ENCODE assay signal across 26 cellular contexts in the genomic region with DNA sequence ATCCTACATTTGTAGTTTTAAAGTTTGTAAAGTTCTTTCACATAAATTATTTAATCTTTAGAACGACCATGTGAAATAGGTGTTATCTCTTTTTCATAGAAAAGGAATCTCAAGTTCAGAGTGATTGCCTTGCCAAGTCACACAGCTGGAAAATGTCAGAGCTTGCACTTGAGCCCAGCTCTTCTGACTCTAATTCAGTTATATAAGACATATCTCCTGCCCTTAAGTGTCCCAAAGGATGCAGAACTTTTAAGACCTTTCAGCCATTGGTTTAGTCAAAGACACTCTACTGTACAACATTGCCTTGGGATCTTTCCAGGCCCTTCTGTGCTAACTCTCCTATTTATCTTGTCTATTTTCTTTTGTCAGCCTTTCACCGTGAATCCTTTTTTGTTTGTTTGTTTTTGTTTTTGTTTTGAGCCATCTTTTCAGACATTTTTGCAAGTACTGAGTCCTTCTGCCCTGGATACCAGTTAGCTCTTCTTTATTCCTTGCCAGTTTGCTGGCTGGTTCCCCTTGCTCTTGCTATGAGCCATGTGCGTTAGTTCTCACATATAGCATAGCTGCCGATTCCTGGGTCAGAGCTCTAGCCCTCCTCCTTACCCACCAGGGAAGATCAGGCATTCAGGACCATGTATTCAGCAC.
DNase-seq lines count a peak whose midpoint lies in the region; ATAC-seq, FAIRE-seq and TF ChIP-seq lines count a peak whose summit lies in the region.
"Had no signal": no experiment of that assay in that cellular context is flagged by ENCODE, and none has a peak within 500 bp of the region (broad histone marks: within the 10 kb centered on the region; RNA-seq: fewer than 3 reads in every experiment).

No MANE protein-coding gene starts in this region.

- DNase-seq in GM03348 (ENCODE audit: low spot score) (peak; percentile 8), K562 (ENCODE audit: extremely low read depth in 1 of 4, low spot score in 3 of 4) (no peak), cardiac muscle cell (ENCODE audit: low read depth in 1 of 2, low spot score in 1 of 2) (peak; percentile 33 to 81), foreskin melanocyte (no peak), cerebellar cortex (ENCODE audit: low spot score) (no peak)
- DNase-seq in stimulated activated CD4-positive, alpha-beta T cell treated with anti-CD3 and anti-CD28 coated beads, Interleukin-2, amount 100 ng/mL, for 48 hours, result no peak
- DNase-seq: activated CD4-positive, alpha-beta T cell treated with anti-CD3 and anti-CD28 coated beads for 48 hours; activated naive CD8-positive, alpha-beta T cell treated with anti-CD3 and anti-CD28 coated beads, Interleukin-2, amount 10 ng/mL, durations not matched to agents 7 days and 5 days; brain microvascular endothelial cell; DMS79; Kasumi-1; NCI-H187 treated with DMSO at 0.1 percent for 48 hours; NCI-H2227 treated with DMSO at 0.1 percent for 48 hours; NCI-H774; right lobe of liver; SHP77 treated with DMSO at 0.1 percent for 48 hours; T-helper 1 cell; thyroid gland had no signal

- H2AFZ ChIP-seq in K562 (ENCODE audit: low read depth, low read length), result peak overlapping the region; percentile 15

- H3K9me1 ChIP-seq in K562 (ENCODE audit: control insufficient read depth, insufficient read depth, low read length), result no peaks in the 10 kb centered on the region

- no peak for TF ChIP-seq RAD21 in K562 (CRISPR knock-in tag; conservative IDR thresholded peaks at IDR 0.05 in 1 of 2, IDR thresholded peaks at IDR 0.05 in 1 of 2)

- no peak for TF ChIP-seq POLR2A in K562 (conservative IDR thresholded peaks at IDR 0.05)

- peak overlapping the region in 1 of 2 experiments; percentile 40; a peak in 2 of 4 replicates for H3K9ac ChIP-seq in K562 (ENCODE audit: insufficient read depth in 1 of 2, low read depth in 2 of 2, low read length in 2 of 2)

- no TSS peak for BruUV-seq in K562 (replicated peaks; lab: Mats Ljungman, UMichigan)

- H3K4me3 ChIP-seq in K562 (no peak overlapping the region), cardiac muscle cell (no peak overlapping the region)
- H3K4me3 ChIP-seq: HAP-1, right lobe of liver, thyroid gland had no signal

- no peaks in the 10 kb centered on the region; the same call in 2 of the 3 replicates for H3K79me2 ChIP-seq in K562 (ENCODE audit: control insufficient read depth, insufficient read depth, low read length)

- no peaks in the 10 kb centered on the region for H3K27me3 Mint-ChIP-seq in nephron (ENCODE audit: low read depth)
- H3K27me3 Mint-ChIP-seq: activated naive CD8-positive, alpha-beta T cell treated with anti-CD3 and anti-CD28 coated beads, Interleukin-2, amount 10 ng/mL, durations not matched to agents 7 days and 5 days; activated T-helper 17 cell treated with anti-CD3 and anti-CD28 coated beads, Interleukin-2, amount 50 U/mL, for 72 hours; dendritic cell treated with granulocyte-macrophage colony-stimulating factor and Interleukin-4, amounts not matched to agents 40 ng/mL and 50 ng/mL, for 4 days; stimulated activated memory B cell treated with anti-CD40 and anti-IgM and Interleukin-4, amounts not matched to agents 10 μg/mL and 1 μg/mL and 100 μg/mL, for 72 hours had no signal

- H3K9me3 ChIP-seq in K562 (replicated peaks; ENCODE audit: control insufficient read depth, insufficient read depth, low read depth, low read length) (no peaks in the 10 kb centered on the region), cardiac muscle cell (ENCODE audit: low read depth) (no peaks in the 10 kb centered on the region)
- H3K9me3 ChIP-seq: HAP-1, right lobe of liver, thyroid gland had no signal

- in situ Hi-C loops in K562 (cut with MboI), result no loop called here

- TF ChIP-seq CTCF in K562 (IDR thresholded peaks at IDR 0.05 in 2 of 3, conservative IDR thresholded peaks at IDR 0.05 in 1 of 3; ENCODE audit: insufficient read depth in 2 of 3, low read depth in 1 of 3, low read length in 3 of 3) (no peak), cardiac muscle cell (IDR thresholded peaks at IDR 0.05; ENCODE audit: low read depth, low read length) (no peak), nephron (IDR thresholded peaks at IDR 0.05; ENCODE audit: unreplicated experiment in 3 of 3) (no peak)

- no peak for TF ChIP-seq EP300 in K562 (IDR thresholded peaks at IDR 0.05; ENCODE audit: low read length)

- H3K36me3 ChIP-seq in K562 (ENCODE audit: control insufficient read depth, insufficient read depth, low read length), result peaks cover 17% of the 10 kb centered on the region; the same call in 2 of the 3 replicates
- H3K36me3 ChIP-seq in cardiac muscle cell, result no peaks in the 10 kb centered on the region
- H3K36me3 ChIP-seq: brain microvascular endothelial cell, HAP-1, thyroid gland had no signal

- H3K4me1 Mint-ChIP-seq in nephron, result peaks cover 17% of the 10 kb centered on the region
- H3K4me1 Mint-ChIP-seq: activated naive CD8-positive, alpha-beta T cell treated with anti-CD3 and anti-CD28 coated beads, Interleukin-2, amount 10 ng/mL, durations not matched to agents 7 days and 5 days; activated T-helper 17 cell treated with anti-CD3 and anti-CD28 coated beads, Interleukin-2, amount 50 U/mL, for 72 hours; stimulated activated memory B cell treated with anti-CD40 and anti-IgM and Interleukin-4, amounts not matched to agents 10 μg/mL and 1 μg/mL and 100 μg/mL, for 72 hours had no signal

- CTCF ChIA-PET in K562 (lab: Yijun Ruan, JAX; ENCODE audit: low intra/inter-chr PET ratio), result no interaction called here

- intact Hi-C loops in K562 (cut with micrococcal nuclease), result no loop called here

- H3K4me2 ChIP-seq in K562 (ENCODE audit: insufficient read depth, low read length), result no peak overlapping the region

- H3K27ac Mint-ChIP-seq in nephron, result peak overlapping the region; percentile 48 to 64 (median 54)
- H3K27ac Mint-ChIP-seq: activated naive CD8-positive, alpha-beta T cell treated with anti-CD3 and anti-CD28 coated beads, Interleukin-2, amount 10 ng/mL, durations not matched to agents 7 days and 5 days; activated T-helper 17 cell treated with anti-CD3 and anti-CD28 coated beads, Interleukin-2, amount 50 U/mL, for 72 hours; dendritic cell treated with granulocyte-macrophage colony-stimulating factor and Interleukin-4, amounts not matched to agents 40 ng/mL and 50 ng/mL, for 4 days; stimulated activated memory B cell treated with anti-CD40 and anti-IgM and Interleukin-4, amounts not matched to agents 10 μg/mL and 1 μg/mL and 100 μg/mL, for 72 hours had no signal

- peak overlapping the region in 1 of 3 experiments; percentile 1 for H3K4me3 Mint-ChIP-seq in nephron
- H3K4me3 Mint-ChIP-seq: activated naive CD8-positive, alpha-beta T cell treated with anti-CD3 and anti-CD28 coated beads, Interleukin-2, amount 10 ng/mL, durations not matched to agents 7 days and 5 days; activated T-helper 17 cell treated with anti-CD3 and anti-CD28 coated beads, Interleukin-2, amount 50 U/mL, for 72 hours; dendritic cell treated with granulocyte-macrophage colony-stimulating factor and Interleukin-4, amounts not matched to agents 40 ng/mL and 50 ng/mL, for 4 days; stimulated activated memory B cell treated with anti-CD40 and anti-IgM and Interleukin-4, amounts not matched to agents 10 μg/mL and 1 μg/mL and 100 μg/mL, for 72 hours had no signal

- peak; percentile 45 for ATAC-seq in K562
- no peak for ATAC-seq in GM19324 (IDR thresholded peaks at IDR 0.05; ENCODE audit: low FRiP score, unreplicated experiment)
- ATAC-seq: activated T-helper 17 cell treated with anti-CD3 and anti-CD28 coated beads, Interleukin-2, amount 50 U/mL, for 72 hours; stimulated activated memory B cell treated with anti-CD40 and anti-IgM and Interleukin-4, amounts not matched to agents 10 μg/mL and 1 μg/mL and 100 μg/mL, for 72 hours had no signal

- H3K4me1 ChIP-seq in K562 (replicated peaks in 1 of 2; ENCODE audit: control insufficient read depth in 2 of 2, insufficient read depth in 2 of 2, low read length in 2 of 2), result peaks cover 21 to 56% of the 10 kb centered on the region in 2 experiments
- H3K4me1 ChIP-seq in cardiac muscle cell (ENCODE audit: low read depth), result peaks cover 31% of the 10 kb centered on the region
- H3K4me1 ChIP-seq: right lobe of liver, thyroid gland had no signal

- WGBS in K562 (ENCODE audit: insufficient coverage, low coverage, missing lambda C conversion rate), result 25% methylated on average over 4 of the region's 4 CpGs

- H3K27ac ChIP-seq in K562 (ENCODE audit: extremely low read depth, low read depth, low read length) (peak overlapping the region; percentile 32), cardiac muscle cell (peak overlapping the region; percentile 36)
- H3K27ac ChIP-seq: brain microvascular endothelial cell, right lobe of liver, thyroid gland had no signal

- no peaks in the 10 kb centered on the region for H3K27me3 ChIP-seq in K562 (ENCODE audit: control insufficient read depth in 2 of 2, insufficient read depth in 2 of 2, low read length in 2 of 2)
- no peaks in the 10 kb centered on the region for H3K27me3 ChIP-seq in cardiac muscle cell
- H3K27me3 ChIP-seq: brain microvascular endothelial cell, right lobe of liver, thyroid gland had no signal

- POLR2A ChIA-PET in K562 (lab: Yijun Ruan, JAX), result interaction anchor here (0.6 to 1.3 kb wide), 2 partner anchors 67 to 576 kb away, joined by 3 to 4 read pairs; no protein-coding TSS in a partner anchor

- H3K36me3 Mint-ChIP-seq in nephron (ENCODE audit: low read depth), result peaks cover 27% of the 10 kb centered on the region
- H3K36me3 Mint-ChIP-seq: activated naive CD8-positive, alpha-beta T cell treated with anti-CD3 and anti-CD28 coated beads, Interleukin-2, amount 10 ng/mL, durations not matched to agents 7 days and 5 days had no signal

- no peaks in the 10 kb centered on the region for H3K9me3 Mint-ChIP-seq in nephron
- H3K9me3 Mint-ChIP-seq: activated naive CD8-positive, alpha-beta T cell treated with anti-CD3 and anti-CD28 coated beads, Interleukin-2, amount 10 ng/mL, durations not matched to agents 7 days and 5 days; activated T-helper 17 cell treated with anti-CD3 and anti-CD28 coated beads, Interleukin-2, amount 50 U/mL, for 72 hours; dendritic cell treated with granulocyte-macrophage colony-stimulating factor and Interleukin-4, amounts not matched to agents 40 ng/mL and 50 ng/mL, for 4 days; stimulated activated memory B cell treated with anti-CD40 and anti-IgM and Interleukin-4, amounts not matched to agents 10 μg/mL and 1 μg/mL and 100 μg/mL, for 72 hours had no signal

- no peaks in the 10 kb centered on the region for H4K20me1 ChIP-seq in K562 (replicated peaks; ENCODE audit: control insufficient read depth, insufficient read depth, low read length)

- FAIRE-seq in K562 (lab: Jason Lieb, UNC), result peak; percentile 67
- FAIRE-seq: endothelial cell of umbilical vein, HTR-8/SVneo had no signal

TF ChIP-seq in K562, 482 proteins besides CTCF, POLR2A, EP300 and RAD21 (continues in another document):
- TF ChIP-seq ZC3H4 (CRISPR knock-in tag; IDR thresholded peaks at IDR 0.05; ENCODE audit: borderline replicate concordance) (no peak), MTF1 (CRISPR knock-in tag; IDR thresholded peaks at IDR 0.05; ENCODE audit: borderline replicate concordance) (no peak), MYBL2 (IDR thresholded peaks at IDR 0.05; ENCODE audit: low read depth) (no peak), MYBL2 (CRISPR knock-in tag; IDR thresholded peaks at IDR 0.05; ENCODE audit: borderline replicate concordance) (no peak), WHSC1 (IDR thresholded peaks at IDR 0.05; ENCODE audit: low read length) (peak; percentile 17), EWSR1 (IDR thresholded peaks at IDR 0.05; ENCODE audit: borderline replicate concordance, low read depth, partially characterized antibody) (no peak)

Comparison
In these comparisons a context has a peak if more than half of its experiments do, and no peak if none do; other contexts are left out.
1. DNase-seq: peak in GM03348 (single experiment) and cardiac muscle cell (2 of 2); none in K562 (0 of 4), foreskin melanocyte (single experiment), stimulated activated CD4-positive, alpha-beta T cell treated with anti-CD3 and anti-CD28 coated beads, Interleukin-2, amount 100 ng/mL, for 48 hours (0 of 2) and cerebellar cortex (single experiment).